Comparison of ENCODE assay signal across 8 cellular contexts in the genomic region with DNA sequence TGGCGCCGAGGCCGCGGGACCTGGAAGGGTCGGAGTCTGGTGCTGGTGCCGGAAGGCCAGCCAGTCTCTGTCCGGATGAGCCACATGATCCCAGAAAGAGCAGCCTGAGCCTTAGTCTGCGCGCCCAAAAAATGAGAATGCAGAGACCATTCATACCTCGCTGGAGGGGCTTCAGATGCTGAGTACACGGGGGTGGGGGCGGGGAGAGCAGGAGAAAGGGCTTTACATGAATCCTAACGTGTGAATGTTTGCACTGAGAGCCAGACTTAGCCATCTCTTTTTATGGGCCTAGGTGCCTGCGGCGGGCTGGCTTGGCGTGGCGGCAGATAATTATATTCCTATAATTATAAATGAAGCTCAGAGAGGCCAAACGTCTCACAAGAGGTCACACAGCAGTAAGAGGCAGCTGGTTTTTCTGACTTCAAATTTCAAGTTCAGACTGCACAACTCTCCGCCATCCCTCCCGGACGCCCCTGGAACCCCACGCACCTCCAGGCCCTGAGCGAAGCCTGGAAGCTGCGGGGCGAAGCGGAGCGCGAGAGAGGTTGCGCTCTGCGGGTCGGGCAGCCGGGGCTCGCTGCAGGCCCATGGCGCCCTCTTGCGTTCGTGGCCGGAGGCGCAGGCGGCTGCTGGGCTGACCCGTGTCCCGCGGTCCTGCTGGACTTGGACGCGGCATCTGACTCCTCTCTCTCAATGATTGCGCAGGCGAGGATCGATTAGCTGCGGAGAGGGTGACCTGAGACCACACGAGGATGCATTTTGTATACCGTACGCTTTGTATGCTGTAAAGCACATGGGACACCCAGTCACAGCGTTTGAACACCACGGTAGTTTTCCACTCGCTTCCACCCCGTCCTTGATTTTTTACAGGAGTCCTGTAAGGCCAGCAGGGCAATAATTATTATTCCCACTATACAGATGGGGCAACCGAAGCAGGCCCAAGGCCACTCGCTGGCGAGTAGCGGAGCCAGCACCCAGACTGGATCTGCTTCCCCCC.
DNase-seq lines count a peak whose midpoint lies in the region; ATAC-seq and TF ChIP-seq lines count a peak whose summit lies in the region.

No MANE protein-coding gene starts in this region.

- peak; percentile 95 for ATAC-seq in Right ventricle myocardium superior (ENCODE audit: poor library complexity)

- no peak for TF ChIP-seq POLR2A in ovary (IDR thresholded peaks at IDR 0.05)
- no peak for TF ChIP-seq POLR2A in transverse colon (IDR thresholded peaks at IDR 0.05)

- DNase-seq in NCI-H748 (lab: John Stamatoyannopoulos, UW; ENCODE audit: unreplicated experiment) (peak; percentile 75), NCI-H748 treated with DMSO at 0.1 percent for 48 hours (lab: John Stamatoyannopoulos, UW) (no peak), HUDEP-2 (lab: John Stamatoyannopoulos, UW; ENCODE audit: unreplicated experiment in 76 of 76) (peak in 40 of 76 experiments; percentile 5 to 61 (median 30)), SK-N-DZ (ENCODE audit: low spot score) (peak; percentile 35), Right ventricle myocardium superior (peak; percentile 85), ovary (peak; percentile 13 to 70 (median 45)), transverse colon (peak; percentile 85)
- DNase-seq in activated naive CD8-positive, alpha-beta T cell treated with anti-CD3 and anti-CD28 coated beads for 36 hours: peak; percentile 75

- H3K36me3 ChIP-seq in ovary (no peaks in the 10 kb centered on the region), transverse colon (no peaks in the 10 kb centered on the region)

- no peaks in the 10 kb centered on the region for H3K9me3 Mint-ChIP-seq in activated naive CD8-positive, alpha-beta T cell treated with anti-CD3 and anti-CD28 coated beads for 36 hours

- in situ Hi-C loops in transverse colon (cut with MboI; ENCODE audit: low pct_ligation_motif_present in 1 of 4, low pct_unique_long_range_greater_than_20kb in 1 of 4, low sequenced_read_pairs in 3 of 4): loop anchor here (5.0 to 25.0 kb wide), 6 partner anchors 173 to 523 kb away; partner anchors contain the start of genes PDZK1IP1 (in 4 of the 4) and FOXD2 (in 1 of the 4)

- H3K4me1 ChIP-seq in ovary (ENCODE audit: insufficient read depth) (peaks cover 7% of the 10 kb centered on the region), transverse colon (peaks cover 10 to 26% (median 22%) of the 10 kb centered on the region in 4 donors)

- intact Hi-C loops in Right ventricle myocardium superior (cut with DNase I) (loop anchor here (2.0 to 5.0 kb wide), 2 partner anchors 280 to 533 kb away; no protein-coding TSS in a partner anchor), ovary (cut with DNase I) (loop anchor here in 2 of 4 donors (2.0 to 5.0 kb wide), 3 partner anchors 272 to 533 kb away; partner anchors contain the start of genes FOXD2 (in 1 of the 2) and PDZK1IP1 (in 1 of the 2)), transverse colon (cut with DNase I; ENCODE audit: low total_unique reads) (loop anchor here (5.0 kb wide), 2 partner anchors 513 to 533 kb away; no protein-coding TSS in a partner anchor)

- H3K27me3 Mint-ChIP-seq in activated naive CD8-positive, alpha-beta T cell treated with anti-CD3 and anti-CD28 coated beads for 36 hours: peaks cover 83% of the 10 kb centered on the region

- no peaks in the 10 kb centered on the region for H3K27me3 ChIP-seq in ovary
- peaks cover 70% of the 10 kb centered on the region for H3K27me3 ChIP-seq in transverse colon

- H3K4me3 ChIP-seq in ovary: peak overlapping the region; percentile 6
- peak overlapping the region; percentile 16 to 56 (median 34) for H3K4me3 ChIP-seq in transverse colon

- no peak overlapping the region for H3K27ac ChIP-seq in ovary
- peak overlapping the region; percentile 72 to 86 (median 78) for H3K27ac ChIP-seq in transverse colon

- TF ChIP-seq EP300 in ovary (IDR thresholded peaks at IDR 0.05) (no peak), transverse colon (IDR thresholded peaks at IDR 0.05; ENCODE audit: low read depth) (no peak)

- 1 to 2% (median 1%) methylated on average over 50 to 59 of the region's 59 CpGs for WGBS in ovary, 3 donors
- 4% methylated on average over 54 of the region's 59 CpGs; no CpG with 5 or more reads in 1 of the 2 donors for WGBS in transverse colon (ENCODE audit: low coverage in 1 of 2), 2 donors

- H3K9me3 ChIP-seq in ovary: peaks cover 0 to 3% of the 10 kb centered on the region in 2 donors
- no peaks in the 10 kb centered on the region for H3K9me3 ChIP-seq in transverse colon

- H3K4me3 Mint-ChIP-seq in activated naive CD8-positive, alpha-beta T cell treated with anti-CD3 and anti-CD28 coated beads for 36 hours: peak overlapping the region; percentile 10

- no peaks in the 10 kb centered on the region for H3K36me3 Mint-ChIP-seq in activated naive CD8-positive, alpha-beta T cell treated with anti-CD3 and anti-CD28 coated beads for 36 hours

- TF ChIP-seq CTCF in ovary (IDR thresholded peaks at IDR 0.05) (peak; percentile 25 to 51 (median 36)), transverse colon (IDR thresholded peaks at IDR 0.05) (peak; percentile 92 to 99 (median 97))

- H3K4me1 Mint-ChIP-seq in activated naive CD8-positive, alpha-beta T cell treated with anti-CD3 and anti-CD28 coated beads for 36 hours: peaks cover 7% of the 10 kb centered on the region

- no peak overlapping the region for H3K27ac Mint-ChIP-seq in activated naive CD8-positive, alpha-beta T cell treated with anti-CD3 and anti-CD28 coated beads for 36 hours

Comparison
In these comparisons a context has a peak if more than half of its experiments do, and no peak if none do; other contexts are left out.
1. H3K27ac ChIP-seq: peak in transverse colon (4 of 4); none in ovary (0 of 2).